1 cellular context compared by ENCODE assay signal in genomic region chr22:35349368-35349703, GRCh38.
TF ChIP-seq lines count a peak whose summit lies in the region.

No MANE protein-coding gene starts in this region.

TF ChIP-seq in GM23338, 12 proteins besides CTCF, POLR2A, EP300 and RAD21 (continued from another document):
- TF ChIP-seq, protein P1, sequence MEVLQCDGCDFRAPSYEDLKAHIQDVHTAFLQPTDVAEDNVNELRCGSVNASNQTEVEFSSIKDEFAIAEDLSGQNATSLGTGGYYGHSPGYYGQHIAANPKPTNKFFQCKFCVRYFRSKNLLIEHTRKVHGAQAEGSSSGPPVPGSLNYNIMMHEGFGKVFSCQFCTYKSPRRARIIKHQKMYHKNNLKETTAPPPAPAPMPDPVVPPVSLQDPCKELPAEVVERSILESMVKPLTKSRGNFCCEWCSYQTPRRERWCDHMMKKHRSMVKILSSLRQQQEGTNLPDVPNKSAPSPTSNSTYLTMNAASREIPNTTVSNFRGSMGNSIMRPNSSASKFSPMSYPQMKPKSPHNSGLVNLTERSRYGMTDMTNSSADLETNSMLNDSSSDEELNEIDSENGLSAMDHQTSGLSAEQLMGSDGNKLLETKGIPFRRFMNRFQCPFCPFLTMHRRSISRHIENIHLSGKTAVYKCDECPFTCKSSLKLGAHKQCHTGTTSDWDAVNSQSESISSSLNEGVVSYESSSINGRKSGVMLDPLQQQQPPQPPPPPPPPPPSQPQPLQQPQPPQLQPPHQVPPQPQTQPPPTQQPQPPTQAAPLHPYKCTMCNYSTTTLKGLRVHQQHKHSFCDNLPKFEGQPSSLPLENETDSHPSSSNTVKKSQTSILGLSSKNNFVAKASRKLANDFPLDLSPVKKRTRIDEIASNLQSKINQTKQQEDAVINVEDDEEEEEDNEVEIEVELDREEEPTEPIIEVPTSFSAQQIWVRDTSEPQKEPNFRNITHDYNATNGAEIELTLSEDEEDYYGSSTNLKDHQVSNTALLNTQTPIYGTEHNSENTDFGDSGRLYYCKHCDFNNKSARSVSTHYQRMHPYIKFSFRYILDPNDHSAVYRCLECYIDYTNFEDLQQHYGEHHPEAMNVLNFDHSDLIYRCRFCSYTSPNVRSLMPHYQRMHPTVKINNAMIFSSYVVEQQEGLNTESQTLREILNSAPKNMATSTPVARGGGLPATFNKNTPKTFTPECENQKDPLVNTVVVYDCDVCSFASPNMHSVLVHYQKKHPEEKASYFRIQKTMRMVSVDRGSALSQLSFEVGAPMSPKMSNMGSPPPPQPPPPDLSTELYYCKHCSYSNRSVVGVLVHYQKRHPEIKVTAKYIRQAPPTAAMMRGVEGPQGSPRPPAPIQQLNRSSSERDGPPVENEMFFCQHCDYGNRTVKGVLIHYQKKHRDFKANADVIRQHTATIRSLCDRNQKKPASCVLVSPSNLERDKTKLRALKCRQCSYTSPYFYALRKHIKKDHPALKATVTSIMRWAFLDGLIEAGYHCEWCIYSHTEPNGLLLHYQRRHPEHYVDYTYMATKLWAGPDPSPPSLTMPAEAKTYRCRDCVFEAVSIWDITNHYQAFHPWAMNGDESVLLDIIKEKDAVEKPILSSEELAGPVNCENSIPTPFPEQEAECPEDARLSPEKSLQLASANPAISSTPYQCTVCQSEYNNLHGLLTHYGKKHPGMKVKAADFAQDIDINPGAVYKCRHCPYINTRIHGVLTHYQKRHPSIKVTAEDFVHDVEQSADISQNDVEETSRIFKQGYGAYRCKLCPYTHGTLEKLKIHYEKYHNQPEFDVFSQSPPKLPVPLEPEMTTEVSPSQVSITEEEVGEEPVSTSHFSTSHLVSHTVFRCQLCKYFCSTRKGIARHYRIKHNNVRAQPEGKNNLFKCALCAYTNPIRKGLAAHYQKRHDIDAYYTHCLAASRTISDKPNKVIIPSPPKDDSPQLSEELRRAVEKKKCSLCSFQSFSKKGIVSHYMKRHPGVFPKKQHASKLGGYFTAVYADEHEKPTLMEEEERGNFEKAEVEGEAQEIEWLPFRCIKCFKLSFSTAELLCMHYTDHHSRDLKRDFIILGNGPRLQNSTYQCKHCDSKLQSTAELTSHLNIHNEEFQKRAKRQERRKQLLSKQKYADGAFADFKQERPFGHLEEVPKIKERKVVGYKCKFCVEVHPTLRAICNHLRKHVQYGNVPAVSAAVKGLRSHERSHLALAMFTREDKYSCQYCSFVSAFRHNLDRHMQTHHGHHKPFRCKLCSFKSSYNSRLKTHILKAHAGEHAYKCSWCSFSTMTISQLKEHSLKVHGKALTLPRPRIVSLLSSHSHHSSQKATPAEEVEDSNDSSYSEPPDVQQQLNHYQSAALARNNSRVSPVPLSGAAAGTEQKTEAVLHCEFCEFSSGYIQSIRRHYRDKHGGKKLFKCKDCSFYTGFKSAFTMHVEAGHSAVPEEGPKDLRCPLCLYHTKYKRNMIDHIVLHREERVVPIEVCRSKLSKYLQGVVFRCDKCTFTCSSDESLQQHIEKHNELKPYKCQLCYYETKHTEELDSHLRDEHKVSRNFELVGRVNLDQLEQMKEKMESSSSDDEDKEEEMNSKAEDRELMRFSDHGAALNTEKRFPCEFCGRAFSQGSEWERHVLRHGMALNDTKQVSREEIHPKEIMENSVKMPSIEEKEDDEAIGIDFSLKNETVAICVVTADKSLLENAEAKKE (CRISPR knock-in tag; IDR thresholded peaks at IDR 0.05) = no peak
- TF ChIP-seq NANOG (IDR thresholded peaks at IDR 0.05; ENCODE audit: borderline replicate concordance) (no peak), ZNF114 (CRISPR knock-in tag; IDR thresholded peaks at IDR 0.05) (no peak), JUNB (IDR thresholded peaks at IDR 0.05; ENCODE audit: unreplicated experiment) (no peak), REST (IDR thresholded peaks at IDR 0.05; ENCODE audit: unreplicated experiment) (no peak)
